ENCODE assay signal across 1 cellular context in genomic region chr12:109996483-109996853, GRCh38.
TF ChIP-seq lines count a peak whose summit lies in the region.

No MANE protein-coding gene starts in this region.

TF ChIP-seq in H1, 55 proteins besides CTCF, POLR2A, EP300 and RAD21 (continued from another document):
- TF ChIP-seq CEBPB (IDR thresholded peaks at IDR 0.05; ENCODE audit: low read depth, low read length) (no peak), HDAC2 (IDR thresholded peaks at IDR 0.05; ENCODE audit: borderline replicate concordance in 1 of 2, low read depth in 2 of 2, low read length in 2 of 2) (no peak), TCF12 (IDR thresholded peaks at IDR 0.05; ENCODE audit: low read depth, low read length) (no peak)
